Comparison of ENCODE assay signal across 17 cellular contexts in the genomic region with DNA sequence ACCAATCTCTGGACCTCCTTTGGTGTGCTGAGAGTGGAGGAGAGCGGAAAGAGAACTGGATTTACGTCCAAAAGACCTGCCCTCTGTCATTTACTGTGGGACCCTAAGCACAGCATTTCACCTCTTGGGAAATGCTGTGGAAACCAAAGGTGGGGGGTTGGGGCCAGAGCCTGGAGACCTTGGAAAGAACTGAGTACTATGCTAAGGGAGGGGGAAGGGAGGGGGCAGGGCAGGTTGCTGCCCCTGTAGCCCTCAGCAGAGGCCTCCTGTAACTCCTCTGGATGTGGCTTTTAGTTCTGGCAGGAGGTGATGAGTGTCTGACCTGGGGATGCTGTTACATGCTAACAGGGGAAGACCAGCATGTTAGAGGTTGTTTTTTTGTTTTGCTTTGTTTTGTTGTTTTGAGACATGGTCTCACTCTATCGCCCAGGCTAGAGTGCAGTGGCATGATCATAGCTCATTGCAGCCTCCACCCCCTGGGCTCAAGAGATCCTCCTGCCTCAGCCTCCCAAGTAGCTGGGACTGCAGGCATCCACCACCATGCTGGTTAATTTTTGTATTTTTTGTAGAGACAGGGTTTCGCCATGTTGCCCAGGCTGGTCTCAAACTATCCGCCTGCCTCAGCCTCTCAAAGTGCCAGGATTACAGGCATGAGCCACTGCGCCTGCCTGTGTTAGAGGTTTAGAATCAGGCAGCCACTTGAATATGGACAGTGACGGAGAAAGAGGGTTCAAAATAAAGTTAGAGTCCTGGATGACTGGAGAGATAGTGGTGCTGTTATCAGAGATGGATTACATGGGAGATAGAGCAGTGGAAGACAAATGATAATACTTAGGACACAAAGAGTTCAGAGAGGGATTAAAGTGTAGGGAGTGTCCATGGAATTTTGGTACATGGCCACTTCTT. TPM values are rescaled to one million over a fixed set of nuclear protein-coding genes. Genes with fewer than 3 reads are reported as not detected.
DNase-seq lines count a peak whose midpoint lies in the region; ATAC-seq, FAIRE-seq and TF ChIP-seq lines count a peak whose summit lies in the region.
"Had no signal": no experiment of that assay in that cellular context is flagged by ENCODE, and none has a peak within 500 bp of the region (broad histone marks: within the 10 kb centered on the region; RNA-seq: fewer than 3 reads in every experiment).

No MANE protein-coding gene starts in this region.

- H4K20me1 ChIP-seq in H1 (replicated peaks in 1 of 2; ENCODE audit: control insufficient read depth in 1 of 2, insufficient read depth in 2 of 2, low read length in 2 of 2): no peaks in the 10 kb centered on the region
- no peaks in the 10 kb centered on the region for H4K20me1 ChIP-seq in PC-3 (ENCODE audit: low read length)

- POLR2A ChIA-PET in H1 (lab: Charles Lee; ENCODE audit: partially characterized antibody) (interaction anchor here (1.1 to 1.2 kb wide), 2 partner anchors 12 to 17 kb away, joined by 3 to 4 read pairs; no protein-coding TSS in a partner anchor), PC-3 (lab: Charles Lee; ENCODE audit: unreplicated experiment) (no interaction called here)

- no peak overlapping the region; the same call in 1 of the 2 replicates for H2BK20ac ChIP-seq in H1 (ENCODE audit: low read length)

- no peak overlapping the region for H3K18ac ChIP-seq in H1 (ENCODE audit: extremely low read depth, low read length)

- H3K36me3 ChIP-seq in H1 (ENCODE audit: control insufficient read depth in 2 of 4, insufficient read depth in 4 of 4, low read length in 3 of 4): no peaks in the 10 kb centered on the region
- no peaks in the 10 kb centered on the region for H3K36me3 ChIP-seq in uterus
- H3K36me3 ChIP-seq in PC-3 (ENCODE audit: low read depth, low read length): no peaks in the 10 kb centered on the region

- no peak overlapping the region for H2AK5ac ChIP-seq in H1 (ENCODE audit: low read depth, low read length)

- ATAC-seq in Right ventricle myocardium superior (ENCODE audit: poor library complexity) (no peak), Right ventricle myocardium inferior (no peak), PC-3 (no peak), HG03457 (IDR thresholded peaks at IDR 0.05; ENCODE audit: unreplicated experiment) (no peak)

- DNase-seq in Right ventricle myocardium superior: peak; percentile 13
- no peak for DNase-seq in Right ventricle myocardium inferior (ENCODE audit: missing footprints)
- no peak for DNase-seq in H1 (ENCODE audit: low read depth in 1 of 2, low spot score in 2 of 2)
- DNase-seq in nephron progenitor cell: no peak
- DNase-seq in uterus: no peak
- DNase-seq in PC-3: no peak
- no peak for DNase-seq in anterior cingulate cortex (lab: John Stamatoyannopoulos, UW)
- DNase-seq: CD4-positive, CD25-positive, alpha-beta regulatory T cell; KG1; NCI-H1417 treated with DMSO at 0.1 percent for 48 hours; NCI-H1930; NCI-H69 had no signal

- peak overlapping the region; percentile 71; the same call in 1 of the 2 replicates for H2BK12ac ChIP-seq in H1 (ENCODE audit: low read depth, low read length)

- BruUV-seq in PC-3 (replicated peaks; lab: Mats Ljungman, UMichigan): no TSS peak

- H3K79me1 ChIP-seq in H1 (ENCODE audit: low read depth, low read length): no peaks in the 10 kb centered on the region

- H3K9me3 ChIP-seq in H1 (ENCODE audit: insufficient read depth in 2 of 2, low read depth in 1 of 2, low read length in 1 of 2) (no peaks in the 10 kb centered on the region), uterus (no peaks in the 10 kb centered on the region), PC-3 (ENCODE audit: low read length) (no peaks in the 10 kb centered on the region)

- 85% methylated on average over 7 of the region's 7 CpGs; no CpG with 5 or more reads in 1 of the 2 experiments for WGBS in H1 (ENCODE audit: extremely low coverage in 1 of 2, insufficient coverage in 1 of 2, insufficient read length in 1 of 2, insufficient replicate concordance in 2 of 2, low coverage in 1 of 2, low lambda C conversion rate in 2 of 2, missing lambda C conversion rate in 1 of 2), 2 experiments

- no peaks in the 10 kb centered on the region for H3K9me3 Mint-ChIP-seq in nephron progenitor cell
- H3K9me3 Mint-ChIP-seq: CD4-positive, CD25-positive, alpha-beta regulatory T cell had no signal

- peaks cover 0 to 3% (median 2%) of the 10 kb centered on the region in 4 experiments; a peak in 1 of 7 replicates for H3K4me1 ChIP-seq in H1 (replicated peaks in 1 of 4; ENCODE audit: control insufficient read depth in 3 of 4, insufficient read depth in 4 of 4, low read length in 3 of 4)
- no peaks in the 10 kb centered on the region for H3K4me1 ChIP-seq in uterus
- peaks cover 13% of the 10 kb centered on the region for H3K4me1 ChIP-seq in PC-3 (ENCODE audit: insufficient read depth, low read length)

- TF ChIP-seq RAD21 in H1 (IDR thresholded peaks at IDR 0.05 in 1 of 2, conservative IDR thresholded peaks at IDR 0.05 in 1 of 2; ENCODE audit: low read depth in 2 of 2, low read length in 2 of 2): no peak

- H3K27ac ChIP-seq in H1 (ENCODE audit: low read depth, low read length) (no peak overlapping the region), uterus (peak overlapping the region; percentile 34 to 71), PC-3 (ENCODE audit: low read length) (no peak overlapping the region)
- H3K27ac ChIP-seq: 22Rv1, SK-N-MC had no signal

- no peak overlapping the region for H4K91ac ChIP-seq in H1 (replicated peaks; ENCODE audit: insufficient read length, low read length)

- H2BK15ac ChIP-seq in H1 (ENCODE audit: low read length): 0 out of 2 replicates have a peak overlapping the region, but pooled peaks have one; percentile 74

- H3K4me3 Mint-ChIP-seq in nephron progenitor cell: no peak overlapping the region
- H3K4me3 Mint-ChIP-seq: B cell; CD4-positive, CD25-positive, alpha-beta regulatory T cell had no signal

- H2AFZ ChIP-seq in H1 (ENCODE audit: low read length) (peak overlapping the region; percentile 57; the same call in 1 of the 2 replicates), PC-3 (ENCODE audit: low read length) (no peak overlapping the region)

- no peak overlapping the region for H2BK120ac ChIP-seq in H1 (replicated peaks; ENCODE audit: low read depth, low read length)

- no peak for FAIRE-seq in H1 (lab: Jason Lieb, UNC)
- FAIRE-seq: GM19239 had no signal

- H3K23me2 ChIP-seq in H1 (ENCODE audit: low read depth, low read length): no peaks in the 10 kb centered on the region

- CTCF ChIA-PET in H1 (lab: Charles Lee; ENCODE audit: partially characterized antibody): interaction anchor here (0.7 to 8.9 kb wide), 27 partner anchors 9 to 235 kb away, joined by 3 to 61 read pairs (median 5); no protein-coding TSS in a partner anchor
- CTCF ChIA-PET in PC-3 (lab: Charles Lee): interaction anchor here (0.7 to 1.0 kb wide), 7 partner anchors 12 to 89 kb away, joined by 3 to 9 read pairs (median 4); no protein-coding TSS in a partner anchor

- H3K36me3 Mint-ChIP-seq in nephron progenitor cell (ENCODE audit: low read depth): no peaks in the 10 kb centered on the region
- H3K36me3 Mint-ChIP-seq: CD4-positive, CD25-positive, alpha-beta regulatory T cell had no signal

- no peak overlapping the region for H3K14ac ChIP-seq in H1 (ENCODE audit: insufficient read length)

- H4K8ac ChIP-seq in H1 (ENCODE audit: extremely low read depth, insufficient read depth, low read length): no peak overlapping the region

- no peaks in the 10 kb centered on the region for H3F3A ChIP-seq in PC-3 (ENCODE audit: low read length, unreplicated experiment)

- TF ChIP-seq POLR2A in H1 (IDR thresholded peaks at IDR 0.05; ENCODE audit: control extremely low read depth in 1 of 2, low read depth in 2 of 2, low read length in 2 of 2) (no peak), uterus (IDR thresholded peaks at IDR 0.05) (no peak)

- H3K79me2 ChIP-seq in H1 (ENCODE audit: control insufficient read depth in 1 of 2, insufficient read depth in 2 of 2, low read length in 2 of 2): no peaks in the 10 kb centered on the region
- no peaks in the 10 kb centered on the region for H3K79me2 ChIP-seq in PC-3 (ENCODE audit: low read length)

- TF ChIP-seq CTCF in H1 (IDR thresholded peaks at IDR 0.05; ENCODE audit: control extremely low read depth in 1 of 3, insufficient read depth in 1 of 3, low read depth in 1 of 3, low read length in 3 of 3) (no peak), nephron progenitor cell (IDR thresholded peaks at IDR 0.05) (no peak), uterus (IDR thresholded peaks at IDR 0.05) (no peak), PC-3 (conservative IDR thresholded peaks at IDR 0.05; ENCODE audit: low read depth, low read length) (no peak)

- H3K23ac ChIP-seq in H1 (ENCODE audit: insufficient read length): no peak overlapping the region

- no peak overlapping the region for H2BK5ac ChIP-seq in H1 (ENCODE audit: low read depth, low read length)

- no peak overlapping the region for H3K4ac ChIP-seq in H1 (replicated peaks; ENCODE audit: insufficient read length, low read depth, low read length)

- no peak overlapping the region for H4K5ac ChIP-seq in H1 (ENCODE audit: insufficient read length, low read depth, low read length)

- no peaks in the 10 kb centered on the region for H3K27me3 Mint-ChIP-seq in nephron progenitor cell (ENCODE audit: low read depth, poor library complexity)

- intact Hi-C loops in Right ventricle myocardium superior (cut with DNase I): no loop called here
- intact Hi-C loops in Right ventricle myocardium inferior (cut with DNase I): loop anchor here (10.0 kb wide), 1 partner anchor 528 kb away; no protein-coding TSS in a partner anchor
- intact Hi-C loops in uterus (cut with DNase I; ENCODE audit: low total_unique reads): loop anchor here (10.0 kb wide), 1 partner anchor 88 kb away; no protein-coding TSS in a partner anchor
- intact Hi-C loops in PC-3 (cut with micrococcal nuclease): no loop called here

- H3K4me2 ChIP-seq in H1 (ENCODE audit: insufficient read depth in 1 of 2, low read depth in 2 of 2, low read length in 2 of 2) (no peak overlapping the region), PC-3 (ENCODE audit: low read length) (no peak overlapping the region)

- H3K4me1 Mint-ChIP-seq in nephron progenitor cell: peaks cover 49% of the 10 kb centered on the region
- H3K4me1 Mint-ChIP-seq: B cell; CD4-positive, CD25-positive, alpha-beta regulatory T cell had no signal

- peak overlapping the region; percentile 89 for H3K27ac Mint-ChIP-seq in nephron progenitor cell
- H3K27ac Mint-ChIP-seq: B cell had no signal

- H3K56ac ChIP-seq in H1 (replicated peaks; ENCODE audit: insufficient read length, low read depth, low read length): no peak overlapping the region

- H3K4me3 ChIP-seq in H1 (ENCODE audit: extremely low read depth in 1 of 4, insufficient read depth in 2 of 4, low read depth in 3 of 4, low read length in 4 of 4) (no peak overlapping the region), uterus (no peak overlapping the region), PC-3 (ENCODE audit: low read length) (no peak overlapping the region)
- H3K4me3 ChIP-seq: SK-N-MC had no signal

- TF ChIP-seq EP300 in H1 (IDR thresholded peaks at IDR 0.05; ENCODE audit: borderline replicate concordance in 1 of 2, low read depth in 2 of 2, low read length in 2 of 2): no peak

- no peaks in the 10 kb centered on the region for H3K27me3 ChIP-seq in H1 (replicated peaks in 1 of 4; ENCODE audit: control insufficient read depth in 3 of 4, extremely low read depth in 1 of 4, insufficient read depth in 3 of 4, low read length in 3 of 4)
- H3K27me3 ChIP-seq in uterus: no peaks in the 10 kb centered on the region
- no peaks in the 10 kb centered on the region for H3K27me3 ChIP-seq in PC-3 (ENCODE audit: low read length)

- no peaks in the 10 kb centered on the region for H3K9me2 ChIP-seq in PC-3 (replicated peaks; ENCODE audit: low read length)

- H3K9ac ChIP-seq in H1 (replicated peaks in 1 of 4; ENCODE audit: extremely low read depth in 1 of 4, low read depth in 3 of 4, low read length in 3 of 4) (no peak overlapping the region), PC-3 (ENCODE audit: low read length) (no peak overlapping the region)

RNA-seq across cellular contexts. Expression of a gene that starts 18.4 kb away (rescaled TPM):
- 4.7 TPM for total RNA-seq in Right ventricle myocardium superior
- total RNA-seq in Right ventricle myocardium inferior: 5.6 TPM
- total RNA-seq in H1 (2021; fragmentation: NEBNext Ultra II Directional; extraction: Animal tissue kit (Norgen Biotek cat#: 25700)): 27.3 and 34.1 TPM in 2 replicates
- polyA plus RNA-seq in H1 (2011; rRNA removed): 3.3 and 5.2 TPM in 2 replicates
- polyA plus RNA-seq in H1 (2011; cell fraction: cytosol; rRNA removed): 5.0 TPM
- 2.2 TPM for polyA plus RNA-seq in H1 (2011; cell fraction: nucleus; rRNA removed)
- polyA plus RNA-seq in H1 (2012, experiment 1 of 2): 3.3 to 5.1 TPM (median 3.8 TPM) in 4 replicates
- 1.2 TPM for polyA plus RNA-seq in H1 (2012, experiment 2 of 2)
- polyA plus RNA-seq in H1 (2013, experiment 1 of 2): 5.8 TPM
- polyA plus RNA-seq in H1 (2013, experiment 2 of 2): 5.6 TPM
- polyA minus RNA-seq in H1 (2011; rRNA and poly(A)+ RNA removed): 12.2 and 13.7 TPM in 2 replicates
- 16.4 TPM for polyA minus RNA-seq in H1 (2011; cell fraction: cytosol; rRNA and poly(A)+ RNA removed)
- 6.4 TPM for polyA minus RNA-seq in H1 (2011; cell fraction: nucleus; rRNA and poly(A)+ RNA removed)
- total RNA-seq in uterus: 10 to 100 TPM in 2 of 4 donors, 1 to 10 TPM in 2; 2.0 to 13.2 (median 7.8) TPM
- total RNA-seq in PC-3 (2014; rRNA removed): 3.7 and 4.3 TPM in 2 replicates

RNA-seq across cellular contexts. Expression of a gene that starts 21.7 kb away (rescaled TPM):
- total RNA-seq in Right ventricle myocardium superior (8.1 TPM), Right ventricle myocardium inferior (8.3 TPM), uterus (10 to 100 TPM in 3 of 4 donors, 1 to 10 TPM in 1; 9.1 to 85.4 (median 17.8) TPM), PC-3 (2014; rRNA removed) (0.04 TPM in 1 of 2 replicates, not detected in the other)
- total RNA-seq in H1 (2021; fragmentation: NEBNext Ultra II Directional; extraction: Animal tissue kit (Norgen Biotek cat#: 25700)): 4.5 and 4.7 TPM in 2 replicates
- 3.6 and 5.6 TPM in 2 replicates for polyA plus RNA-seq in H1 (2011; rRNA removed)
- 6.9 TPM for polyA plus RNA-seq in H1 (2011; cell fraction: cytosol; rRNA removed)
- 43.0 TPM for polyA plus RNA-seq in H1 (2011; cell fraction: nucleus; rRNA removed)
- polyA plus RNA-seq in H1 (2012, experiment 1 of 2): 5.7 to 7.7 TPM (median 5.9 TPM) in 4 replicates
- 1.6 TPM for polyA plus RNA-seq in H1 (2012, experiment 2 of 2)
- 3.2 TPM for polyA plus RNA-seq in H1 (2013, experiment 1 of 2)
- 2.5 TPM for polyA plus RNA-seq in H1 (2013, experiment 2 of 2)
- 3.3 and 3.8 TPM in 2 replicates for polyA minus RNA-seq in H1 (2011; rRNA and poly(A)+ RNA removed)
- 3.1 TPM for polyA minus RNA-seq in H1 (2011; cell fraction: cytosol; rRNA and poly(A)+ RNA removed)
- 9.2 TPM for polyA minus RNA-seq in H1 (2011; cell fraction: nucleus; rRNA and poly(A)+ RNA removed)

Comparison
In these comparisons a context has a peak if more than half of its experiments do, and no peak if none do; other contexts are left out.
1. intact Hi-C loops: an anchor here in Right ventricle myocardium inferior (10.0 kb wide) and uterus (10.0 kb wide); none called in Right ventricle myocardium superior and PC-3.
2. H3K27ac ChIP-seq: peak in uterus (2 of 2); none in H1 (single experiment) and PC-3 (single experiment).